In the genomic region with DNA sequence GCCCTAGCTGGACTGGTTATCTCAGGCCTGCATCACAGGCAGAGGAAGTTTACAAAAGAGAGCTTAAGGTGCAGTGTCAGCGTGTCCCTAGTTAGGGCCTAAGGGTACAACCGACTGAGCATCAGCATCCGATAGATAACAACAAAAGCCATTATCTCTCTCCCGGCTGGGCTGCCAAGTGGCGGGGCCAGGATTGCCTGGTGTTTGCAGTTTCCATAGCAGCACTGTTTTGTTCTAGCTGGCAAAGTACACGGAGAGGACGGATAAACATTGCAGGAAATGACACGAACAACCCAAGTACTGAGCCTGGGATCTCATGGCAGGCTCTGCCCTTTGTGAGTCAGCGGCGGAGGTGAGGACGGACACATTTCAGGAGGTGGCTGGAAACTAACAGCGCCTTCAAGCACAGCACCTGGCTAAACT, we compare ENCODE assay signal across 8 cellular contexts.
DNase-seq lines count a peak whose midpoint lies in the region; ATAC-seq and TF ChIP-seq lines count a peak whose summit lies in the region.

No MANE protein-coding gene starts in this region.

- H3K4me1 Mint-ChIP-seq in activated T-cell treated with anti-CD3 and anti-CD28 coated beads, Interleukin-2, amount 50 U/mL, for 24 hours (ENCODE audit: low read depth), result no peaks in the 10 kb centered on the region

- H3K9me3 Mint-ChIP-seq in activated T-cell treated with anti-CD3 and anti-CD28 coated beads, Interleukin-2, amount 50 U/mL, for 24 hours, result no peaks in the 10 kb centered on the region

- H3K9me3 ChIP-seq in PC-9 (ENCODE audit: insufficient read depth, low read depth), result no peaks in the 10 kb centered on the region
- no peaks in the 10 kb centered on the region for H3K9me3 ChIP-seq in mucosa of rectum (ENCODE audit: control insufficient read depth in 2 of 2, low read length in 2 of 2)

- POLR2A ChIA-PET in HEK293T (lab: Yijun Ruan, JAX), result interaction anchor here (1.7 kb wide), 1 partner anchor 40 kb away, joined by 4 read pairs; no protein-coding TSS in a partner anchor
- POLR2A ChIA-PET in PC-9 (lab: Charles Lee; ENCODE audit: unreplicated experiment), result no interaction called here

- H3K4me3 ChIP-seq in PC-9, result peak overlapping the region; percentile 41; the same call in 1 of the 2 replicates
- H3K4me3 ChIP-seq in mucosa of rectum (ENCODE audit: low read length in 2 of 2), result peak overlapping the region; percentile 27 to 62

- BruUV-seq in PC-9 (replicated peaks; lab: Mats Ljungman, UMichigan), result no TSS peak

- H3K9ac ChIP-seq in mucosa of rectum (ENCODE audit: low read depth in 1 of 2, low read length in 2 of 2), result peak overlapping the region; percentile 3 to 53

- ATAC-seq in HG02970 (IDR thresholded peaks at IDR 0.05; ENCODE audit: low FRiP score, unreplicated experiment), result no peak

- peak overlapping the region; percentile 66 for H3K27ac ChIP-seq in PC-9
- peak overlapping the region; percentile 69 to 89 for H3K27ac ChIP-seq in mucosa of rectum (ENCODE audit: low read depth in 2 of 2, low read length in 2 of 2)

- H3K4me1 ChIP-seq in PC-9 (replicated peaks; ENCODE audit: insufficient read depth) (peaks cover 27% of the 10 kb centered on the region), mucosa of rectum (ENCODE audit: control insufficient read depth in 2 of 2, insufficient read depth in 2 of 2, low read length in 2 of 2) (peaks cover 18 to 27% of the 10 kb centered on the region in 2 donors)

- peaks cover 17% of the 10 kb centered on the region; the same call in 1 of the 2 replicates for H3F3A ChIP-seq in PC-9 (ENCODE audit: insufficient read depth, low read depth)

- H3K36me3 ChIP-seq in PC-9 (ENCODE audit: low read depth), result no peaks in the 10 kb centered on the region
- H3K36me3 ChIP-seq in mucosa of rectum (ENCODE audit: control insufficient read depth in 2 of 2, insufficient read depth in 2 of 2, low read length in 2 of 2), result no peaks in the 10 kb centered on the region

- no peak for TF ChIP-seq CTCF in PC-9 (conservative IDR thresholded peaks at IDR 0.05)

- no peaks in the 10 kb centered on the region for H3K9me2 ChIP-seq in PC-9 (ENCODE audit: insufficient read depth)

- H3K36me3 Mint-ChIP-seq in activated T-cell treated with anti-CD3 and anti-CD28 coated beads, Interleukin-2, amount 50 U/mL, for 24 hours (ENCODE audit: low read depth), result no peaks in the 10 kb centered on the region

- no peaks in the 10 kb centered on the region for H3K79me2 ChIP-seq in PC-9 (ENCODE audit: low read depth)

- CTCF ChIA-PET in HEK293T (lab: Yijun Ruan, JAX), result interaction anchor here (1.0 to 1.4 kb wide), 2 partner anchors 8 to 14 kb away, joined by 5 read pairs; no protein-coding TSS in a partner anchor
- CTCF ChIA-PET in PC-9 (lab: Charles Lee), result no interaction called here

- TF ChIP-seq POLR2A in erythroblast (IDR thresholded peaks at IDR 0.05; ENCODE audit: low read length), result peak; percentile 25

- H3K27me3 Mint-ChIP-seq in activated T-cell treated with anti-CD3 and anti-CD28 coated beads, Interleukin-2, amount 50 U/mL, for 24 hours, result no peaks in the 10 kb centered on the region

- DNase-seq in HEK293T (ENCODE audit: extremely low spot score) (peak; percentile 40), PC-9 (peak; percentile 79 to 88), erythroblast (lab: John Stamatoyannopoulos, UW) (peak; percentile 16 to 77), mesenteric fat pad (ENCODE audit: low spot score) (no peak)
- DNase-seq in stimulated activated CD4-positive, alpha-beta T cell treated with anti-CD3 and anti-CD28 coated beads, Interleukin-1b, Interleukin-23, amount 100 ng/mL, for 48 hours, result no peak
- DNase-seq in activated T-cell treated with anti-CD3 and anti-CD28 coated beads, Interleukin-2, amount 50 U/mL, for 24 hours, result no peak

- no peaks in the 10 kb centered on the region for H4K20me1 ChIP-seq in PC-9 (ENCODE audit: insufficient read depth)

- H3K27me3 ChIP-seq in PC-9 (ENCODE audit: insufficient read depth, low read depth) (no peaks in the 10 kb centered on the region), mucosa of rectum (ENCODE audit: control insufficient read depth in 2 of 2, insufficient read depth in 2 of 2, low read length in 2 of 2) (no peaks in the 10 kb centered on the region)

- H2AFZ ChIP-seq in PC-9, result peak overlapping the region; percentile 70

- intact Hi-C loops in PC-9 (cut with micrococcal nuclease; ENCODE audit: unreplicated experiment), result loop anchor here (1.0 to 10.0 kb wide), 4 partner anchors 13 to 1786 kb away; no protein-coding TSS in a partner anchor

- no peak overlapping the region for H3K4me3 Mint-ChIP-seq in activated T-cell treated with anti-CD3 and anti-CD28 coated beads, Interleukin-2, amount 50 U/mL, for 24 hours

- H3K4me2 ChIP-seq in PC-9, result peak overlapping the region; percentile 76

- no peak overlapping the region for H3K27ac Mint-ChIP-seq in activated T-cell treated with anti-CD3 and anti-CD28 coated beads, Interleukin-2, amount 50 U/mL, for 24 hours

TF ChIP-seq in HEK293T, 16 proteins besides CTCF, POLR2A, EP300 and RAD21:
- no peak for TF ChIP-seq LEF1 (IDR thresholded peaks at IDR 0.05; ENCODE audit: borderline replicate concordance)
- TF ChIP-seq HDGF (IDR thresholded peaks at IDR 0.05; ENCODE audit: borderline replicate concordance), result no peak
- TF ChIP-seq SP1 (IDR thresholded peaks at IDR 0.05), result no peak
- TF ChIP-seq L3MBTL2 (conservative IDR thresholded peaks at IDR 0.05), result no peak
- no peak for TF ChIP-seq BHLHE40 (IDR thresholded peaks at IDR 0.05; ENCODE audit: borderline replicate concordance)
- TF ChIP-seq TARDBP (IDR thresholded peaks at IDR 0.05), result no peak
- no peak for TF ChIP-seq SUZ12 (IDR thresholded peaks at IDR 0.05)
- no peak for TF ChIP-seq ARNT (IDR thresholded peaks at IDR 0.05)
- no peak for TF ChIP-seq ELF4 (IDR thresholded peaks at IDR 0.05)
- TF ChIP-seq ZNF384 (IDR thresholded peaks at IDR 0.05), result no peak
- TF ChIP-seq NFRKB (IDR thresholded peaks at IDR 0.05), result no peak
TF ChIP-seq in HEK293T: peak in this region for 0.

Comparison
In these comparisons a context has a peak if more than half of its experiments do, and no peak if none do; other contexts are left out.
1. DNase-seq: peak in HEK293T (single experiment), PC-9 (2 of 2) and erythroblast (2 of 2); none in stimulated activated CD4-positive, alpha-beta T cell treated with anti-CD3 and anti-CD28 coated beads, Interleukin-1b, Interleukin-23, amount 100 ng/mL, for 48 hours (single experiment), mesenteric fat pad (single experiment) and activated T-cell treated with anti-CD3 and anti-CD28 coated beads, Interleukin-2, amount 50 U/mL, for 24 hours (single experiment).